ENCODE assay signal across 4 cellular contexts in the genomic region with DNA sequence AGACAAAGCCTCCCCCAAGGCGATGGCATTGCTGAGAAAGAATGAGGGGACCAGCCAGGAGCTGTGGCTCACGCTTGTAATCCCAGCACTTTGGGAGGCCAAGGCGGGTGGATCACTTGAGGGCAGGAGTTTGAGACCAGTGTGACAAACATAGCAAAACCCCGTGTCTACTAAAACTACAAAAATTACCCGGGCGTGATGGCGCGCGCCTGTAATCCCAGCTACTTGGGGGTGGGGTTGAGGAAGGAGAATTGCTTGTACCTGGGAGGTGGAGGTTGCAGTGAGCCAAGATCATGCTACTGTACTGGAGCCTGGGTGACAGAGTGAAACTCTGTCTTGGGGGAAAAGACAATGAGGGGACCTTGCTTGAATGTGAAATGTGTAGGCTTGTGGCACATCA.
"Had no signal": no experiment of that assay in that cellular context is flagged by ENCODE, and none has a peak within 500 bp of the region (broad histone marks: within the 10 kb centered on the region; RNA-seq: fewer than 3 reads in every experiment).

No MANE protein-coding gene starts in this region.

- H3K4me3 ChIP-seq: GM23248 had no signal

- H3K4me3 Mint-ChIP-seq: H9, IgD-negative memory B cell had no signal

- H3K4me1 Mint-ChIP-seq: IgD-negative memory B cell had no signal

- H3K27ac ChIP-seq: GM23248 had no signal

- H2AFZ ChIP-seq: GM23248 had no signal

- DNase-seq: GM23248, H9, HCEC 1CT had no signal

- H3K36me3 Mint-ChIP-seq: IgD-negative memory B cell had no signal

- H3K9me3 Mint-ChIP-seq: H9 had no signal

- H3K27ac Mint-ChIP-seq: H9, IgD-negative memory B cell had no signal

- H3K9ac ChIP-seq: GM23248 had no signal
